In genomic region chr17:3546521-3546920, GRCh38 we compare ENCODE assay signal across 13 cellular contexts.
"Had no signal": no experiment of that assay in that cellular context is flagged by ENCODE, and none has a peak within 500 bp of the region (broad histone marks: within the 10 kb centered on the region; RNA-seq: fewer than 3 reads in every experiment).

No MANE protein-coding gene starts in this region.

- H3K36me3 ChIP-seq: heart left ventricle, left ventricle myocardium inferior, tibial nerve had no signal

- H3K4me3 ChIP-seq: heart left ventricle, left ventricle myocardium inferior, lung, testis, tibial nerve had no signal

- H3K4me1 Mint-ChIP-seq: stimulated activated naive B cell treated with anti-CD40 and anti-IgM and Interleukin-4, amounts not matched to agents 10 μg/mL and 1 μg/mL and 100 μg/mL, for 72 hours; stimulated activated naive CD8-positive, alpha-beta T cell treated with anti-CD3 and anti-CD28 coated beads, Interleukin-15, amount 100 ng/mL, for 72 hours had no signal

- H3K27me3 ChIP-seq: testis, tibial nerve had no signal

- H3K4me1 ChIP-seq: heart left ventricle, left ventricle myocardium inferior, testis, tibial nerve had no signal

- H3K27ac Mint-ChIP-seq: stimulated activated naive B cell treated with anti-CD40 and anti-IgM and Interleukin-4, amounts not matched to agents 10 μg/mL and 1 μg/mL and 100 μg/mL, for 72 hours; stimulated activated naive CD8-positive, alpha-beta T cell treated with anti-CD3 and anti-CD28 coated beads, Interleukin-15, amount 100 ng/mL, for 72 hours had no signal

- H3K27me3 Mint-ChIP-seq: stimulated activated naive CD8-positive, alpha-beta T cell treated with anti-CD3 and anti-CD28 coated beads, Interleukin-15, amount 100 ng/mL, for 72 hours had no signal

- H3K27ac ChIP-seq: heart left ventricle, left ventricle myocardium inferior, testis, tibial nerve had no signal

- H3K4me3 Mint-ChIP-seq: naive thymus-derived CD8-positive, alpha-beta T cell; stimulated activated naive B cell treated with anti-CD40 and anti-IgM and Interleukin-4, amounts not matched to agents 10 μg/mL and 1 μg/mL and 100 μg/mL, for 72 hours; stimulated activated naive CD8-positive, alpha-beta T cell treated with anti-CD3 and anti-CD28 coated beads, Interleukin-15, amount 100 ng/mL, for 72 hours had no signal

- H3K36me3 Mint-ChIP-seq: naive thymus-derived CD8-positive, alpha-beta T cell; stimulated activated naive B cell treated with anti-CD40 and anti-IgM and Interleukin-4, amounts not matched to agents 10 μg/mL and 1 μg/mL and 100 μg/mL, for 72 hours had no signal

- DNase-seq: cerebellar nuclear complex; effector CD4-positive, alpha-beta T cell; heart left ventricle; hypothalamus; left ventricle myocardium inferior; naive thymus-derived CD8-positive, alpha-beta T cell; right cardiac atrium; stimulated activated CD4-positive, alpha-beta T cell treated with anti-CD3 and anti-CD28 coated beads, Interleukin-4, amount 100 ng/mL, for 24 hours; stimulated activated naive B cell treated with anti-CD40 and anti-IgM and Interleukin-4, amounts not matched to agents 10 μg/mL and 1 μg/mL and 100 μg/mL, for 72 hours; stimulated activated naive CD8-positive, alpha-beta T cell treated with anti-CD3 and anti-CD28 coated beads, Interleukin-15, amount 100 ng/mL, for 72 hours; testis had no signal

- ATAC-seq: heart left ventricle; naive thymus-derived CD8-positive, alpha-beta T cell; right cardiac atrium; stimulated activated naive B cell treated with anti-CD40 and anti-IgM and Interleukin-4, amounts not matched to agents 10 μg/mL and 1 μg/mL and 100 μg/mL, for 72 hours; stimulated activated naive CD8-positive, alpha-beta T cell treated with anti-CD3 and anti-CD28 coated beads, Interleukin-15, amount 100 ng/mL, for 72 hours had no signal

- H3K9me3 ChIP-seq: heart left ventricle, left ventricle myocardium inferior, testis, tibial nerve had no signal
